8 cellular contexts compared by ENCODE assay signal in the genomic region with DNA sequence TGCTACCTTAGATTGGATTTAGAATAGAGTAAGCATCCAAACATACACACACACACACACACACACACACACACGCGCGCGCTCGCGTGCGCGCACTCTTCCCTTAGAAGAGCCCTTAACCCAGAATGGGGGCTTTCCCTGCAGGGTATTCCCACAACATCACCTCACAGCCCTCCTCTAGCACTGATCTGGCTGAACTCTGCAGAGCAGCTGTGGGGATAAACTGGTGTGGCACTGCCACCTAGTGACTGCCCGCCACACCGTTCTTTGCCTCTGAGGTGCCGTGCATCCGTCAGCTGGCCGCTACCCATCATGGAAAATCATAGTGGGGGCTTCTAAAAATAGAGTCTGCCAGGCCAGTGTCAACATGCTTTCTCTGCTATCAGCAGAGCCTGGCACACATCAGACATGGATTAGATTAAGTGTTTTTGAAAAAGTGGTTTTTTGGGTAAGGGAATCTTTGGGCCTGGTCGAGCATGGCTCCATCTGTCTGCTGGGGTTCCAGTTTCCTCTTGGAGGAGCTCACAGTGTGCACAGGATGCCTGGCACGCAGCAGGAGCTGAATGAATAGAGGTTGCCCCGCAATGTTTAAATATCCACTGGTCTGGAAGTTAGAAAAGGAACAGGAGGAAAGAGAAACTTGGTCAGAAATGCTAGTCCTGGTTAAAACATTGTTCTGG.
A peak's percentile ranks its signal among the peaks of the same experiment; 100 is the strongest.
DNase-seq lines count a peak whose midpoint lies in the region; ATAC-seq, FAIRE-seq and TF ChIP-seq lines count a peak whose summit lies in the region.

No MANE protein-coding gene starts in this region.

- peak overlapping the region; percentile 33; the same call in 1 of the 3 replicates for H3K4me2 ChIP-seq in A549

- H3K4me1 ChIP-seq in A549 = no peaks in the 10 kb centered on the region
- H3K4me1 ChIP-seq in HEK293 (ENCODE audit: control insufficient read depth, insufficient read depth, low read length) = no peaks in the 10 kb centered on the region

- TF ChIP-seq EP300 in A549 (IDR thresholded peaks at IDR 0.05) = no peak

- no peaks in the 10 kb centered on the region for H3K36me3 ChIP-seq in HEK293 (ENCODE audit: control insufficient read depth in 2 of 2, insufficient read depth in 1 of 2, low read length in 2 of 2)

- intact Hi-C loops in lower leg skin (cut with DNase I; ENCODE audit: low total_unique reads) = loop anchor here (10.0 kb wide), 1 partner anchor 835 kb away; no protein-coding TSS in a partner anchor

- H3K27ac ChIP-seq in A549 = no peak overlapping the region
- no peak overlapping the region for H3K27ac ChIP-seq in HEK293 (ENCODE audit: extremely low read depth, low read depth, low read length)

- no peak for FAIRE-seq in A549 (lab: Jason Lieb, UNC)

- TF ChIP-seq RAD21 in A549 (conservative IDR thresholded peaks at IDR 0.05 in 1 of 2, IDR thresholded peaks at IDR 0.05 in 1 of 2) = peak; percentile 83 to 87

- TF ChIP-seq CTCF in A549 (IDR thresholded peaks at IDR 0.05) (peak; percentile 78), GM12864 (IDR thresholded peaks at IDR 0.05; ENCODE audit: low read depth, low read length, missing control alignments) (peak; percentile 84), HEK293 (tag by site-specific recombination; IDR thresholded peaks at IDR 0.05) (peak; percentile 69), lower leg skin (IDR thresholded peaks at IDR 0.05) (peak in 1 of 3 donors; percentile 19)

- ATAC-seq in A549 = peak; percentile 99 to 100

- H3K9me3 ChIP-seq in A549 (no peaks in the 10 kb centered on the region), HEK293 (ENCODE audit: control insufficient read depth, insufficient read depth, low read depth, low read length) (no peaks in the 10 kb centered on the region)

- peak; percentile 45 to 57 for DNase-seq in A549 (ENCODE audit: low read depth in 1 of 2, low spot score in 1 of 2)
- peak; percentile 43 for DNase-seq in GM12864 (ENCODE audit: low read depth)
- DNase-seq in M059J (ENCODE audit: low read depth) = peak; percentile 46
- DNase-seq in T-helper 2 cell = peak in 3 of 5 experiments; percentile 2 to 39 (median 6)
- peak; percentile 79 for DNase-seq in cerebellum (ENCODE audit: low spot score)
- DNase-seq in lower leg skin (ENCODE audit: low spot score in 2 of 2) = peak; percentile 30 to 89
- DNase-seq in stimulated activated CD4-positive, alpha-beta T cell treated with anti-CD3 and anti-CD28 coated beads, TNF-alpha, amount 100 ng/mL, for 48 hours (ENCODE audit: low read depth in 3 of 3) = peak; percentile 18 to 32 (median 19)

- 2% methylated on average over 16 of the region's 16 CpGs for WGBS in A549 (ENCODE audit: missing lambda C conversion rate)
- WGBS in lower leg skin, 2 donors = 3 to 6% methylated on average over 16 of the region's 16 CpGs

- CTCF ChIA-PET in A549 (lab: Yijun Ruan, JAX) (interaction anchor here (0.7 to 4.8 kb wide), 38 partner anchors 8 to 1904 kb away, joined by 3 to 49 read pairs (median 3); no protein-coding TSS in a partner anchor), HEK293 (lab: Yijun Ruan, JAX) (interaction anchor here (0.6 to 2.8 kb wide), 20 partner anchors 11 to 842 kb away, joined by 3 to 36 read pairs (median 3); no protein-coding TSS in a partner anchor)

- POLR2A ChIA-PET in A549 (lab: Yijun Ruan, JAX) = no interaction called here
- POLR2A ChIA-PET in HEK293 (lab: Yijun Ruan, JAX) = no interaction called here

- TF ChIP-seq POLR2A in A549 (IDR thresholded peaks at IDR 0.05; ENCODE audit: low read length) (no peak), lower leg skin (IDR thresholded peaks at IDR 0.05) (no peak)

- no peak overlapping the region for H3K4me3 ChIP-seq in A549
- no peak overlapping the region for H3K4me3 ChIP-seq in GM12864 (ENCODE audit: low read depth, low read length)
- H3K4me3 ChIP-seq in HEK293 (ENCODE audit: low read depth, low read length) = no peak overlapping the region
- H3K4me3 ChIP-seq in lower leg skin (ENCODE audit: low read depth, poor library complexity, severe bottlenecking) = no peak overlapping the region

TF ChIP-seq in A549, 52 proteins besides CTCF, POLR2A, EP300 and RAD21:
- TF ChIP-seq GATA3 (IDR thresholded peaks at IDR 0.05; ENCODE audit: borderline replicate concordance) = no peak
- peak; percentile 79 for TF ChIP-seq SMC3 (IDR thresholded peaks at IDR 0.05)
- TF ChIP-seq, protein P1, sequence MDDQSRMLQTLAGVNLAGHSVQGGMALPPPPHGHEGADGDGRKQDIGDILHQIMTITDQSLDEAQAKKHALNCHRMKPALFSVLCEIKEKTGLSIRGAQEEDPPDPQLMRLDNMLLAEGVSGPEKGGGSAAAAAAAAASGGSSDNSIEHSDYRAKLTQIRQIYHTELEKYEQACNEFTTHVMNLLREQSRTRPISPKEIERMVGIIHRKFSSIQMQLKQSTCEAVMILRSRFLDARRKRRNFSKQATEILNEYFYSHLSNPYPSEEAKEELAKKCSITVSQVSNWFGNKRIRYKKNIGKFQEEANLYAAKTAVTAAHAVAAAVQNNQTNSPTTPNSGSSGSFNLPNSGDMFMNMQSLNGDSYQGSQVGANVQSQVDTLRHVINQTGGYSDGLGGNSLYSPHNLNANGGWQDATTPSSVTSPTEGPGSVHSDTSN (IDR thresholded peaks at IDR 0.05) = no peak
- TF ChIP-seq CHD4 (IDR thresholded peaks at IDR 0.05; ENCODE audit: borderline replicate concordance) = no peak
- TF ChIP-seq CBX8 (IDR thresholded peaks at IDR 0.05) = no peak
- TF ChIP-seq, protein P2, sequence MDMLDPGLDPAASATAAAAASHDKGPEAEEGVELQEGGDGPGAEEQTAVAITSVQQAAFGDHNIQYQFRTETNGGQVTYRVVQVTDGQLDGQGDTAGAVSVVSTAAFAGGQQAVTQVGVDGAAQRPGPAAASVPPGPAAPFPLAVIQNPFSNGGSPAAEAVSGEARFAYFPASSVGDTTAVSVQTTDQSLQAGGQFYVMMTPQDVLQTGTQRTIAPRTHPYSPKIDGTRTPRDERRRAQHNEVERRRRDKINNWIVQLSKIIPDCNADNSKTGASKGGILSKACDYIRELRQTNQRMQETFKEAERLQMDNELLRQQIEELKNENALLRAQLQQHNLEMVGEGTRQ (IDR thresholded peaks at IDR 0.05) = no peak

TF ChIP-seq in HEK293, 187 proteins besides CTCF, POLR2A, EP300 and RAD21 (continues in another document):
- TF ChIP-seq ZSCAN4 (tag by site-specific recombination; IDR thresholded peaks at IDR 0.05) (peak; percentile 44; the same call in 1 of the 2 replicates), ZNF654 (tag by site-specific recombination; IDR thresholded peaks at IDR 0.05; ENCODE audit: low read depth) (peak; percentile 88), ZNF677 (tag by site-specific recombination; IDR thresholded peaks at IDR 0.05) (no peak)
- TF ChIP-seq, protein P3, sequence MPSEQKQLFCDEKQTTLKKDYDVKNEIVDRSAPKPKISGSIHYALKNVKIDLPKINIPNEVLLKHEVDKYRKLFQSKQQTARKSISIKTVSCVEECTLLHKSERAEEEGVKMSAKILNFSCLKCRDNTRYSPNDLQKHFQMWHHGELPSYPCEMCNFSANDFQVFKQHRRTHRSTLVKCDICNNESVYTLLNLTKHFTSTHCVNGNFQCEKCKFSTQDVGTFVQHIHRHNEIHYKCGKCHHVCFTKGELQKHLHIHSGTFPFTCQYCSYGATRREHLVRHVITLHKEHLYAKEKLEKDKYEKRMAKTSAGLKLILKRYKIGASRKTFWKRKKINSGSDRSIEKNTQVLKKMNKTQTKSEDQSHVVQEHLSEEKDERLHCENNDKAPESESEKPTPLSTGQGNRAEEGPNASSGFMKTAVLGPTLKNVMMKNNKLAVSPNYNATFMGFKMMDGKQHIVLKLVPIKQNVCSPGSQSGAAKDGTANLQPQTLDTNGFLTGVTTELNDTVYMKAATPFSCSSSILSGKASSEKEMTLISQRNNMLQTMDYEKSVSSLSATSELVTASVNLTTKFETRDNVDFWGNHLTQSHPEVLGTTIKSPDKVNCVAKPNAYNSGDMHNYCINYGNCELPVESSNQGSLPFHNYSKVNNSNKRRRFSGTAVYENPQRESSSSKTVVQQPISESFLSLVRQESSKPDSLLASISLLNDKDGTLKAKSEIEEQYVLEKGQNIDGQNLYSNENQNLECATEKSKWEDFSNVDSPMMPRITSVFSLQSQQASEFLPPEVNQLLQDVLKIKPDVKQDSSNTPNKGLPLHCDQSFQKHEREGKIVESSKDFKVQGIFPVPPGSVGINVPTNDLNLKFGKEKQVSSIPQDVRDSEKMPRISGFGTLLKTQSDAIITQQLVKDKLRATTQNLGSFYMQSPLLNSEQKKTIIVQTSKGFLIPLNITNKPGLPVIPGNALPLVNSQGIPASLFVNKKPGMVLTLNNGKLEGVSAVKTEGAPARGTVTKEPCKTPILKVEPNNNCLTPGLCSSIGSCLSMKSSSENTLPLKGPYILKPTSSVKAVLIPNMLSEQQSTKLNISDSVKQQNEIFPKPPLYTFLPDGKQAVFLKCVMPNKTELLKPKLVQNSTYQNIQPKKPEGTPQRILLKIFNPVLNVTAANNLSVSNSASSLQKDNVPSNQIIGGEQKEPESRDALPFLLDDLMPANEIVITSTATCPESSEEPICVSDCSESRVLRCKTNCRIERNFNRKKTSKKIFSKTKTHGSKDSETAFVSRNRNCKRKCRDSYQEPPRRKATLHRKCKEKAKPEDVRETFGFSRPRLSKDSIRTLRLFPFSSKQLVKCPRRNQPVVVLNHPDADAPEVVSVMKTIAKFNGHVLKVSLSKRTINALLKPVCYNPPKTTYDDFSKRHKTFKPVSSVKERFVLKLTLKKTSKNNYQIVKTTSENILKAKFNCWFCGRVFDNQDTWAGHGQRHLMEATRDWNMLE (tag by site-specific recombination; conservative IDR thresholded peaks at IDR 0.05; ENCODE audit: low read depth) = no peak

Comparison
In these comparisons a context has a peak if more than half of its experiments do, and no peak if none do; other contexts are left out.
1. DNase-seq: peak in every context shown above with its lines; median percentile 79 in cerebellum; 60 in lower leg skin; 51 in A549; 46 in M059J; 43 in GM12864; 19 in stimulated activated CD4-positive, alpha-beta T cell treated with anti-CD3 and anti-CD28 coated beads, TNF-alpha, amount 100 ng/mL, for 48 hours; 6 in T-helper 2 cell.
2. Of the 5 proteins assayed by ChIP-seq in both HEK293 and A549: peak only in HEK293: none; only in A549: none; in both: CTCF; in neither: 4.